Comparison of ENCODE assay signal across 9 cellular contexts in the genomic region with DNA sequence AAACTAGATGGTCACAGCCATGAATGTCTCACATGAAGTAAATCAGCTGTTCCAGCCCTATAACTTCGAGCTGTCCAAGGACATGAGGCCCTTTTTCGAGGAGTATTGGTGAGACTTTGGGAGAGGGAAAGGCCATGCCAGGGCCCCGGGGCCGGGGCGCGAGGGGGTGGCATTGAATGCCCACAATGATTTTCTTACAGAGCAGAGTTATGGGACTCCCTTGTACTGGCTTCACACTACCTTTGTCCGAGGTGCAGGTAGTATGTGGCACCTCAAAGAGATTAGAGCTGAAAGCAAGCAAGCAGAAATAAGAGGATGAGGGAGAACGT. TPM values are rescaled to one million over a fixed set of nuclear protein-coding genes. Genes with fewer than 3 reads are reported as not detected.
DNase-seq lines count a peak whose midpoint lies in the region; ATAC-seq, FAIRE-seq and TF ChIP-seq lines count a peak whose summit lies in the region.
"Had no signal": no experiment of that assay in that cellular context is flagged by ENCODE, and none has a peak within 500 bp of the region (broad histone marks: within the 10 kb centered on the region; RNA-seq: fewer than 3 reads in every experiment).

No MANE protein-coding gene starts in this region.

- BruUV-seq in GM12878 (replicated peaks; lab: Mats Ljungman, UMichigan), result no TSS peak

- DNase-seq in right atrium auricular region (ENCODE audit: low spot score), result no peak
- no peak for DNase-seq in Right ventricle myocardium superior
- DNase-seq in GM12878 (ENCODE audit: low read depth, low spot score), result no peak
- no peak for DNase-seq in dedifferentiated amniotic fluid mesenchymal stem cell (ENCODE audit: extremely low spot score)
- no peak for DNase-seq in HK-2 (ENCODE audit: unreplicated experiment)
- no peak for DNase-seq in GM12892 (ENCODE audit: insufficient read length)

- H3K9me3 ChIP-seq in right atrium auricular region (no peaks in the 10 kb centered on the region), GM12878 (replicated peaks; ENCODE audit: control insufficient read depth, insufficient read depth, low read length) (no peaks in the 10 kb centered on the region), muscle layer of colon (ENCODE audit: low read length) (no peaks in the 10 kb centered on the region)

- H3K9ac ChIP-seq in GM12878 (ENCODE audit: control insufficient read depth, insufficient read depth, low read length) (no peak overlapping the region), muscle layer of colon (ENCODE audit: low read length) (no peak overlapping the region)

- H2AFZ ChIP-seq in GM12878 (ENCODE audit: control insufficient read depth, low read depth, low read length), result peak overlapping the region; percentile 90

- H3K4me3 ChIP-seq in right atrium auricular region (peak overlapping the region; percentile 7 to 45), GM12878 (peak overlapping the region; percentile 54; the same call in 1 of the 2 replicates), muscle layer of colon (ENCODE audit: low read depth in 1 of 2, low read length in 2 of 2) (peak overlapping the region; percentile 18 to 57)

- no peaks in the 10 kb centered on the region for H4K20me1 ChIP-seq in GM12878 (ENCODE audit: control insufficient read depth, insufficient read depth)

- H3K27ac ChIP-seq in right atrium auricular region (no peak overlapping the region), GM12878 (ENCODE audit: control insufficient read depth, insufficient read depth) (no peak overlapping the region), muscle layer of colon (ENCODE audit: low read depth, low read length) (no peak overlapping the region)
- H3K27ac ChIP-seq: VCaP had no signal

- SMC1A ChIA-PET in GM12878 (lab: Charles Lee; ENCODE audit: uncharacterized antibody, unreplicated experiment), result interaction anchor here (0.7 to 12.2 kb wide), 5 partner anchors 57 to 167 kb away, joined by 3 to 231 read pairs (median 4); no protein-coding TSS in a partner anchor

- CTCF ChIA-PET in GM12878 (lab: Yijun Ruan, JAX), result interaction anchor here (1.2 to 15.4 kb wide), 8 partner anchors 8 to 196 kb away, joined by 3 to 632 read pairs (median 3); no protein-coding TSS in a partner anchor

- TF ChIP-seq EP300 in GM12878 (IDR thresholded peaks at IDR 0.05; ENCODE audit: borderline replicate concordance in 1 of 2, control insufficient read depth in 1 of 2, low read depth in 2 of 2, low read length in 2 of 2), result no peak

- TF ChIP-seq RAD21 in GM12878 (IDR thresholded peaks at IDR 0.05; ENCODE audit: insufficient read depth, low read depth, low read length), result no peak

- FAIRE-seq in GM12878 (lab: Jason Lieb, UNC) (no peak), GM12892 (lab: Jason Lieb, UNC) (no peak)

- RAD21 ChIA-PET in GM12878 (lab: Charles Lee; ENCODE audit: unreplicated experiment), result interaction anchor here (1.4 to 13.1 kb wide), 3 partner anchors 15 to 127 kb away, joined by 5 to 256 read pairs (median 18); no protein-coding TSS in a partner anchor

- H3K4me2 ChIP-seq in GM12878 (ENCODE audit: control insufficient read depth, insufficient read depth), result peak overlapping the region; percentile 93

- intact Hi-C loops in Right ventricle myocardium superior (cut with DNase I), result loop anchor here (5.0 kb wide), 2 partner anchors 59 to 171 kb away; a partner anchor contains a TSS
- intact Hi-C loops in GM12878 (cut with micrococcal nuclease; ENCODE audit: unreplicated experiment), result loop anchor here (5.0 kb wide), 1 partner anchor 251 kb away; no protein-coding TSS in a partner anchor

- H3K36me3 ChIP-seq in right atrium auricular region, result no peaks in the 10 kb centered on the region
- H3K36me3 ChIP-seq in GM12878 (ENCODE audit: control insufficient read depth in 2 of 2, insufficient read depth in 2 of 2, low read length in 1 of 2), result no peaks in the 10 kb centered on the region
- no peaks in the 10 kb centered on the region for H3K36me3 ChIP-seq in muscle layer of colon (ENCODE audit: insufficient read depth, low read length)

- peaks cover 4 to 9% of the 10 kb centered on the region in 2 donors for H3K27me3 ChIP-seq in right atrium auricular region
- H3K27me3 ChIP-seq in GM12878 (replicated peaks in 1 of 2; ENCODE audit: control insufficient read depth in 2 of 2, insufficient read depth in 2 of 2, low read length in 1 of 2), result peaks cover 7 to 8% of the 10 kb centered on the region in 2 experiments
- peaks cover 25 to 31% of the 10 kb centered on the region in 2 donors for H3K27me3 ChIP-seq in muscle layer of colon (ENCODE audit: control insufficient read depth in 1 of 2, insufficient read depth in 2 of 2, low read length in 2 of 2)

- TF ChIP-seq CTCF in right atrium auricular region (IDR thresholded peaks at IDR 0.05), result no peak
- no peak for TF ChIP-seq CTCF in GM12878 (IDR thresholded peaks at IDR 0.05 in 2 of 3, conservative IDR thresholded peaks at IDR 0.05 in 1 of 3; ENCODE audit: control insufficient read depth in 2 of 3, extremely low read depth in 1 of 3, insufficient read depth in 1 of 3, low read depth in 3 of 3, low read length in 3 of 3)

- H3K79me2 ChIP-seq in GM12878 (ENCODE audit: control insufficient read depth, insufficient read depth, low read length), result no peaks in the 10 kb centered on the region

- ATAC-seq in Right ventricle myocardium superior (ENCODE audit: poor library complexity), result no peak
- ATAC-seq in GM12878, result no peak
- no peak for ATAC-seq in HG02678 (IDR thresholded peaks at IDR 0.05; ENCODE audit: unreplicated experiment)

- 67% methylated on average over 8 of the region's 8 CpGs for WGBS in GM12878 (ENCODE audit: insufficient coverage, insufficient replicate concordance, low lambda C conversion rate, missing lambda C conversion rate)

- no peak for TF ChIP-seq POLR2A in GM12878 (IDR thresholded peaks at IDR 0.05; ENCODE audit: low read depth, low read length)
- no peak for TF ChIP-seq POLR2A in GM12892 (IDR thresholded peaks at IDR 0.05; ENCODE audit: low read depth, low read length)

- peaks cover 0 to 33% of the 10 kb centered on the region in 2 donors for H3K4me1 ChIP-seq in right atrium auricular region
- peaks cover 12% of the 10 kb centered on the region for H3K4me1 ChIP-seq in GM12878 (ENCODE audit: control insufficient read depth, insufficient read depth, low read length)
- peaks cover 26% of the 10 kb centered on the region for H3K4me1 ChIP-seq in muscle layer of colon (ENCODE audit: insufficient read depth, low read length)

- POLR2A ChIA-PET in GM12878 (lab: Charles Lee), result no interaction called here

- in situ Hi-C loops in GM12878 (cut with MboI), result loop anchor here (5.0 kb wide), 2 partner anchors 126 to 181 kb away; no protein-coding TSS in a partner anchor

RNA-seq across cellular contexts. Expression of a gene that starts 0.4 kb away (rescaled TPM):
- under 1 TPM in 1 of 2 donors, not detected in 1; 0.39 TPM for total RNA-seq in right atrium auricular region
- total RNA-seq in Right ventricle myocardium superior, result 0.22 TPM
- total RNA-seq in GM12878 (2013; cell fraction: nucleolus; rRNA removed), result not detected in 2 replicates
- 0.11 TPM in 1 of 2 replicates, not detected in the other for total RNA-seq in GM12878 (2014; rRNA removed)
- total RNA-seq in GM12878 (2014; rRNA removed; fragmentation: Illumina TruSeq; extraction: Trizol), result not detected in 2 replicates
- not detected in 2 replicates for total RNA-seq in GM12878 (2021)
- polyA plus RNA-seq in GM12878 (2011; ENCODE audit: low read depth), result not detected
- 0.09 and 0.10 TPM in 2 replicates for polyA plus RNA-seq in GM12878 (2011; rRNA removed)
- polyA plus RNA-seq in GM12878 (2011; cell fraction: cytosol; rRNA removed), result 0.08 and 0.09 TPM in 2 replicates
- polyA plus RNA-seq in GM12878 (2011; cell fraction: nucleus; rRNA removed), result 0.07 TPM in 1 of 2 replicates, not detected in the other
- 0.08 TPM in 1 of 2 replicates, not detected in the other for polyA plus RNA-seq in GM12878 (2012)
- not detected in 2 replicates for polyA plus RNA-seq in GM12878 (2014; fragmentation: Illumina TruSeq; extraction: Trizol)
- polyA plus RNA-seq in GM12878 (2014; fragmentation: Nextera tagmentation; extraction: Ambion mirVana), result not detected
- polyA plus RNA-seq in GM12878 (2014; rRNA removed), result 0.09 TPM in 1 of 2 replicates, not detected in the other
- under 1 TPM in 1 of 2 experiments, not detected in 1; 0.18 TPM for polyA plus RNA-seq in GM12878 (2016; fragmentation: Nextera tagmentation; extraction: Ambion mirVana)
- not detected in 2 replicates for polyA minus RNA-seq in GM12878 (2011; rRNA and poly(A)+ RNA removed)
- not detected in 2 replicates for polyA minus RNA-seq in GM12878 (2011; cell fraction: cytosol; rRNA and poly(A)+ RNA removed)
- polyA minus RNA-seq in GM12878 (2011; cell fraction: nucleus; rRNA and poly(A)+ RNA removed), result not detected in 2 replicates
- polyA plus RNA-seq in GM12892 (2012; ENCODE audit: missing spikeins), result 0.19 TPM

RNA-seq across cellular contexts. Expression of a gene that starts 14.8 kb away (rescaled TPM):
- total RNA-seq in right atrium auricular region, result under 1 TPM; 0.28 to 0.96 TPM
- total RNA-seq in Right ventricle myocardium superior, result 3.4 TPM
- total RNA-seq in GM12878 (2013; cell fraction: nucleolus; rRNA removed), result not detected in 2 replicates
- not detected in 2 replicates for total RNA-seq in GM12878 (2014; rRNA removed)
- not detected in 2 replicates for total RNA-seq in GM12878 (2014; rRNA removed; fragmentation: Illumina TruSeq; extraction: Trizol)
- total RNA-seq in GM12878 (2021), result not detected in 2 replicates
- not detected for polyA plus RNA-seq in GM12878 (2011; ENCODE audit: low read depth)
- not detected in 2 replicates for polyA plus RNA-seq in GM12878 (2011; rRNA removed)
- polyA plus RNA-seq in GM12878 (2011; cell fraction: cytosol; rRNA removed), result not detected in 2 replicates
- polyA plus RNA-seq in GM12878 (2011; cell fraction: nucleus; rRNA removed), result not detected in 2 replicates
- polyA plus RNA-seq in GM12878 (2012), result not detected in 2 replicates
- polyA plus RNA-seq in GM12878 (2014; fragmentation: Illumina TruSeq; extraction: Trizol), result not detected in 2 replicates
- not detected for polyA plus RNA-seq in GM12878 (2014; fragmentation: Nextera tagmentation; extraction: Ambion mirVana)
- not detected in 2 replicates for polyA plus RNA-seq in GM12878 (2014; rRNA removed)
- not detected for polyA plus RNA-seq in GM12878 (2016; fragmentation: Nextera tagmentation; extraction: Ambion mirVana)
- polyA minus RNA-seq in GM12878 (2011; rRNA and poly(A)+ RNA removed), result not detected in 2 replicates
- polyA minus RNA-seq in GM12878 (2011; cell fraction: cytosol; rRNA and poly(A)+ RNA removed), result not detected in 2 replicates
- polyA minus RNA-seq in GM12878 (2011; cell fraction: nucleus; rRNA and poly(A)+ RNA removed), result not detected in 2 replicates
- not detected for polyA plus RNA-seq in GM12892 (2012; ENCODE audit: missing spikeins)

RNA-seq across cellular contexts. Expression of a gene that starts 18.8 kb away (rescaled TPM):
- total RNA-seq in right atrium auricular region (10 to 100 TPM; 38.5 to 38.9 TPM), Right ventricle myocardium superior (41.4 TPM), GM12878 (2014; rRNA removed) (21.4 and 23.0 TPM in 2 replicates), GM12878 (2014; rRNA removed; fragmentation: Illumina TruSeq; extraction: Trizol) (13.3 and 13.8 TPM in 2 replicates), GM12878 (2021) (38.8 and 42.0 TPM in 2 replicates)
- total RNA-seq in GM12878 (2013; cell fraction: nucleolus; rRNA removed), result 47.9 and 50.1 TPM in 2 replicates
- polyA plus RNA-seq in GM12878 (2011; ENCODE audit: low read depth), result 23.0 TPM
- polyA plus RNA-seq in GM12878 (2011; rRNA removed) (6.5 and 20.7 TPM in 2 replicates), GM12878 (2014; fragmentation: Illumina TruSeq; extraction: Trizol) (25.5 and 30.4 TPM in 2 replicates), GM12878 (2014; fragmentation: Nextera tagmentation; extraction: Ambion mirVana) (1 to 10 TPM in 1 of 2 experiments, under 1 TPM in 1; 0.82 to 1.2 TPM), GM12878 (2014; rRNA removed) (19.6 and 24.3 TPM in 2 replicates), GM12878 (2016; fragmentation: Nextera tagmentation; extraction: Ambion mirVana) (10 to 100 TPM; 29.5 to 35.6 TPM)
- polyA plus RNA-seq in GM12878 (2011; cell fraction: cytosol; rRNA removed), result 15.0 and 20.8 TPM in 2 replicates
- polyA plus RNA-seq in GM12878 (2011; cell fraction: nucleus; rRNA removed), result 46.7 and 52.1 TPM in 2 replicates
- polyA plus RNA-seq in GM12878 (2012), result 29.0 and 31.0 TPM in 2 replicates
- 30.3 and 46.3 TPM in 2 replicates for polyA minus RNA-seq in GM12878 (2011; rRNA and poly(A)+ RNA removed)
- 16.7 and 19.4 TPM in 2 replicates for polyA minus RNA-seq in GM12878 (2011; cell fraction: cytosol; rRNA and poly(A)+ RNA removed)
- polyA minus RNA-seq in GM12878 (2011; cell fraction: nucleus; rRNA and poly(A)+ RNA removed), result 38.2 and 44.3 TPM in 2 replicates
- polyA plus RNA-seq in GM12892 (2012; ENCODE audit: missing spikeins), result 14.1 TPM
